Comparison of ENCODE assay signal across 16 cellular contexts in the genomic region with DNA sequence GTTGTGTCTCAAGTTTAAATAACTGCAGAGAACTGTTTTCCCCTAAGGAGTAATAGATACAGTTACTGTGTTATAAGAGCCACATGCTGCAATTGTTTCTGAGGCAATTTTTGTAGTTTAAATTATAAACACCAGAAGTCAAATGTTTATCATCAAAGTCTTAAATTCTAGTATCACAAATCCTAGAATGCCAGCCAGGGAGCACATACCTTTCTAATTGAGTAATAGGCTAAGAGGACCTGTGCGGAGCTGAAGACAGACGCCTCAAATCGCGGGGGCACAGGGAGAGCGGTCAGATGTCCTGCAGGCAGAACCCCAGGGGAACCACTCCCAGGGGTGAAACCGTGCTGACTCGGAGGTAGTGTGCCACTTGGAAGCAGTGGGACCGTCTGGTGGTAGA.
DNase-seq lines count a peak whose midpoint lies in the region; ATAC-seq and TF ChIP-seq lines count a peak whose summit lies in the region.
"Had no signal": no experiment of that assay in that cellular context is flagged by ENCODE, and none has a peak within 500 bp of the region (broad histone marks: within the 10 kb centered on the region; RNA-seq: fewer than 3 reads in every experiment).

No MANE protein-coding gene starts in this region.

- H3K4me3 ChIP-seq in left ventricle myocardium inferior = peak overlapping the region; percentile 48
- no peak overlapping the region for H3K4me3 ChIP-seq in thyroid gland (replicated peaks in 1 of 3)
- H3K4me3 ChIP-seq: GM12878 had no signal

- no peak for TF ChIP-seq POLR2A in thyroid gland (IDR thresholded peaks at IDR 0.05)

- H3K4me1 ChIP-seq in left ventricle myocardium inferior = peaks cover 32% of the 10 kb centered on the region
- H3K4me1 ChIP-seq in thyroid gland = no peaks in the 10 kb centered on the region

- intact Hi-C loops in left ventricle myocardium inferior (cut with micrococcal nuclease) (no loop called here), thyroid gland (cut with DNase I) (no loop called here)

- DNase-seq in GM04503 (ENCODE audit: low read depth) = peak; percentile 79
- DNase-seq in astrocyte of the hippocampus (ENCODE audit: low read depth, low spot score) = peak; percentile 77
- peak; percentile 24 for DNase-seq in left ventricle myocardium inferior
- peak; percentile 28 for DNase-seq in renal cortical epithelial cell (ENCODE audit: low read depth)
- no peak for DNase-seq in NOMO-1 treated with dmso at 0.1 percent for 144 hours (lab: John Stamatoyannopoulos, UW; ENCODE audit: unreplicated experiment)
- DNase-seq in thyroid gland = no peak
- DNase-seq in NCI-H187 treated with DMSO at 0.1 percent for 48 hours (lab: John Stamatoyannopoulos, UW) = no peak
- DNase-seq: activated CD8-positive, alpha-beta memory T cell treated with anti-CD3 and anti-CD28 coated beads, Interleukin-2, amount 10 ng/mL, durations not matched to agents 7 days and 5 days; Caco-2; effector memory CD4-positive, alpha-beta T cell; Kasumi-1; OCI-M1; stimulated activated naive CD4-positive, alpha-beta T cell had no signal

- H3K27ac ChIP-seq in left ventricle myocardium inferior (replicated peaks) (peak overlapping the region; percentile 79), thyroid gland (no peak overlapping the region)
- H3K27ac ChIP-seq: neutrophil had no signal

- 55 to 68% methylated on average over 8 of the region's 8 CpGs for WGBS in thyroid gland, 2 donors

- H3K36me3 ChIP-seq in left ventricle myocardium inferior (no peaks in the 10 kb centered on the region), thyroid gland (no peaks in the 10 kb centered on the region)
- H3K36me3 ChIP-seq: neutrophil had no signal

- H3K9me3 ChIP-seq in left ventricle myocardium inferior (replicated peaks) (no peaks in the 10 kb centered on the region), thyroid gland (no peaks in the 10 kb centered on the region)
- H3K9me3 ChIP-seq: Caco-2, neutrophil had no signal

- ATAC-seq in GM21737 (IDR thresholded peaks at IDR 0.05; ENCODE audit: unreplicated experiment) = no peak
- ATAC-seq: activated CD8-positive, alpha-beta memory T cell treated with anti-CD3 and anti-CD28 coated beads, Interleukin-2, amount 10 ng/mL, durations not matched to agents 7 days and 5 days; GM12878 had no signal

- TF ChIP-seq CTCF in left ventricle myocardium inferior (IDR thresholded peaks at IDR 0.05; ENCODE audit: borderline replicate concordance) (no peak), thyroid gland (IDR thresholded peaks at IDR 0.05) (no peak)

- H3K27me3 ChIP-seq in left ventricle myocardium inferior (ENCODE audit: low read depth) (no peaks in the 10 kb centered on the region), thyroid gland (no peaks in the 10 kb centered on the region)

Comparison
In these comparisons a context has a peak if more than half of its experiments do, and no peak if none do; other contexts are left out.
1. DNase-seq: peak in GM04503 (single experiment), astrocyte of the hippocampus (single experiment), left ventricle myocardium inferior (single experiment) and renal cortical epithelial cell (single experiment); none in NOMO-1 treated with dmso at 0.1 percent for 144 hours (single experiment), thyroid gland (0 of 2) and NCI-H187 treated with DMSO at 0.1 percent for 48 hours (single experiment).